ENCODE assay signal across 17 cellular contexts in the genomic region with DNA sequence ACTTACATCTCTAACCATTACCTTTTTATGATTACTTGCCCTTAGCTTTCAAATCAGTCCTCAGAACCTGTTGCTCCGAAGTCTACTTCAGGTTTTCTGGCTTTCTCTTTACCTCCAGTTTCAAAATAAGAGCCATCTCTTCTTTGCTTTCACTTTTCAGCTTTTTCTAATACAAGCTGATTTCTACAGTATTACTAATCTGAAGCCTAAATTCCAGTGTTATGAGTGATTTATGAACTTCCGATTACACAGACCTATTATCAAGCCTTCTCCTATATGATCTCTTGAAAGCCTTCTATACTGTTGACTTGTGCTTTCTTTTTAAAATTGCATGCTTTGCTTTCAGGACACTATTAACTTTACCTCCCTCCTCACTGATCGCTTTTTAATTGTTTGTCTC.
"Had no signal": no experiment of that assay in that cellular context is flagged by ENCODE, and none has a peak within 500 bp of the region (broad histone marks: within the 10 kb centered on the region; RNA-seq: fewer than 3 reads in every experiment).

No MANE protein-coding gene starts in this region.

- H3K27me3 ChIP-seq: body of pancreas, heart left ventricle, right atrium auricular region had no signal

- ATAC-seq: activated CD4-positive, alpha-beta T cell treated with anti-CD3 and anti-CD28 coated beads for 36 hours; activated naive CD4-positive, alpha-beta T cell treated with anti-CD3 and anti-CD28 coated beads, Interleukin-2, amount 50 U/mL, for 72 hours; body of pancreas; heart left ventricle; left colon; lower lobe of right lung; stimulated activated naive CD8-positive, alpha-beta T cell treated with anti-CD3 and anti-CD28 coated beads, Interleukin-15, amount 100 ng/mL, for 72 hours; T-helper 17 cell had no signal

- H3K36me3 ChIP-seq: heart left ventricle, lower lobe of right lung, right atrium auricular region had no signal

- DNase-seq: activated CD4-positive, alpha-beta memory T cell treated with anti-CD3 and anti-CD28 coated beads for 36 hours; activated CD4-positive, alpha-beta T cell treated with anti-CD3 and anti-CD28 coated beads for 36 hours; activated effector memory CD4-positive, alpha-beta T cell treated with anti-CD3 and anti-CD28 coated beads, Interleukin-2, amount 50 U/mL, for 16 hours; activated T-cell treated with anti-CD3 and anti-CD28 coated beads, Interleukin-2, amount 50 U/mL, for 48 hours; amniotic stem cell; body of pancreas; cortex of kidney; effector CD4-positive, alpha-beta T cell; heart left ventricle; left colon; lower lobe of right lung; occipital lobe; small intestine; stimulated activated naive CD8-positive, alpha-beta T cell treated with anti-CD3 and anti-CD28 coated beads, Interleukin-15, amount 100 ng/mL, for 72 hours; T-helper 17 cell had no signal

- H3K4me1 ChIP-seq: body of pancreas, heart left ventricle, lower lobe of right lung, right atrium auricular region had no signal

- H3K4me3 ChIP-seq: body of pancreas, heart left ventricle, lower lobe of right lung, right atrium auricular region had no signal

- H3K27ac ChIP-seq: body of pancreas, heart left ventricle, lower lobe of right lung, right atrium auricular region had no signal
